ENCODE assay signal across 10 cellular contexts in genomic region chr1:29122662-29122986, GRCh38. TPM values are rescaled to one million over a fixed set of nuclear protein-coding genes. Genes with fewer than 3 reads are reported as not detected.
DNase-seq lines count a peak whose midpoint lies in the region; ATAC-seq and TF ChIP-seq lines count a peak whose summit lies in the region.
"Had no signal": no experiment of that assay in that cellular context is flagged by ENCODE, and none has a peak within 500 bp of the region (broad histone marks: within the 10 kb centered on the region; RNA-seq: fewer than 3 reads in every experiment).

No MANE protein-coding gene starts in this region.

- H3K4me3 ChIP-seq in left lung (peak overlapping the region; percentile 34 to 54), tibial nerve (peak overlapping the region; percentile 64 to 76 (median 70))

- intact Hi-C loops in left lung (cut with DNase I): no loop called here

- peaks cover 21% of the 10 kb centered on the region for H3K4me1 Mint-ChIP-seq in chondrocyte (ENCODE audit: low read depth)

- H3K27ac Mint-ChIP-seq in chondrocyte (ENCODE audit: unreplicated experiment): peak overlapping the region; percentile 59
- H3K27ac Mint-ChIP-seq: T-helper 1 cell treated with Interleukin-12 subunit alpha and Interleukin-12 subunit beta and Interleukin-4 antibody, amounts not matched to agents 30 μg/mL and 1 μg/mL, for 36 hours had no signal

- H3K9me3 ChIP-seq in left lung: no peaks in the 10 kb centered on the region
- no peaks in the 10 kb centered on the region for H3K9me3 ChIP-seq in tibial nerve
- H3K9me3 ChIP-seq: BLaER1 had no signal

- TF ChIP-seq CTCF in chondrocyte (IDR thresholded peaks at IDR 0.05) (no peak), left lung (IDR thresholded peaks at IDR 0.05) (no peak), tibial nerve (IDR thresholded peaks at IDR 0.05) (no peak)

- H3K36me3 Mint-ChIP-seq in chondrocyte (ENCODE audit: low read depth): no peaks in the 10 kb centered on the region

- peak in 1 of 2 donors; percentile 41 for TF ChIP-seq POLR2A in tibial nerve (IDR thresholded peaks at IDR 0.05)

- H3K4me3 Mint-ChIP-seq in chondrocyte (ENCODE audit: unreplicated experiment): peak overlapping the region; percentile 80

- DNase-seq in NCI-H748 (lab: John Stamatoyannopoulos, UW; ENCODE audit: unreplicated experiment): peak; percentile 17
- no peak for DNase-seq in NCI-H748 treated with DMSO at 0.1 percent for 48 hours (lab: John Stamatoyannopoulos, UW)
- no peak for DNase-seq in chondrocyte (ENCODE audit: low spot score)
- DNase-seq in left lung: peak; percentile 63 to 80
- DNase-seq in tibial nerve (ENCODE audit: low spot score in 2 of 2): peak in 1 of 2 donors; percentile 55
- no peak for DNase-seq in anterior cingulate cortex (lab: John Stamatoyannopoulos, UW)

- H3K27me3 ChIP-seq in left lung (peaks cover 29 to 75% of the 10 kb centered on the region in 2 donors), tibial nerve (peaks cover 0 to 32% of the 10 kb centered on the region in 2 donors)

- H3K27ac ChIP-seq in left lung (peak overlapping the region; percentile 58 to 91), tibial nerve (peak overlapping the region; percentile 90 to 96 (median 92))
- H3K27ac ChIP-seq: BLaER1 had no signal

- ATAC-seq in left lung (peak; percentile 41), GM19395 (IDR thresholded peaks at IDR 0.05; ENCODE audit: unreplicated experiment) (no peak), GM18909 (IDR thresholded peaks at IDR 0.05; ENCODE audit: poor library complexity, unreplicated experiment) (no peak)

- H3K27me3 Mint-ChIP-seq in chondrocyte (ENCODE audit: low read depth): no peaks in the 10 kb centered on the region

- H3K9me3 Mint-ChIP-seq in chondrocyte (ENCODE audit: low read depth): no peaks in the 10 kb centered on the region
- H3K9me3 Mint-ChIP-seq: T-helper 1 cell treated with Interleukin-12 subunit alpha and Interleukin-12 subunit beta and Interleukin-4 antibody, amounts not matched to agents 30 μg/mL and 1 μg/mL, for 36 hours had no signal

- peak in 1 of 2 donors; percentile 65 for TF ChIP-seq EP300 in tibial nerve (IDR thresholded peaks at IDR 0.05)

- WGBS in tibial nerve, 2 donors: 0 to 9% methylated on average over 12 to 26 of the region's 34 CpGs

- H3K36me3 ChIP-seq in left lung (peaks cover 0 to 15% of the 10 kb centered on the region in 2 donors), tibial nerve (no peaks in the 10 kb centered on the region)

- peaks cover 20 to 43% of the 10 kb centered on the region in 2 donors for H3K4me1 ChIP-seq in left lung
- peaks cover 0 to 38% (median 15%) of the 10 kb centered on the region in 4 donors for H3K4me1 ChIP-seq in tibial nerve

RNA-seq across cellular contexts. Expression of gene TMEM200B, which starts 1.1 kb away (rescaled TPM):
- total RNA-seq in chondrocyte: 11.7 to 15.4 TPM (median 13.8 TPM) in 3 replicates
- 1 to 10 TPM; 5.7 to 6.2 TPM for total RNA-seq in left lung
- total RNA-seq in tibial nerve: 10 to 100 TPM; 16.1 to 27.7 (median 22.6) TPM

RNA-seq across cellular contexts. Expression of gene SRSF4, which starts 59.1 kb away (rescaled TPM):
- total RNA-seq in chondrocyte (49.1 to 65.2 TPM (median 50.1 TPM) in 3 replicates), left lung (10 to 100 TPM; 66.0 to 70.0 TPM), tibial nerve (10 to 100 TPM; 63.4 to 75.9 (median 69.1) TPM)

Comparison
In these comparisons a context has a peak if more than half of its experiments do, and no peak if none do; other contexts are left out.
1. DNase-seq: peak in NCI-H748 (single experiment) and left lung (2 of 2); none in NCI-H748 treated with DMSO at 0.1 percent for 48 hours (single experiment), chondrocyte (single experiment) and anterior cingulate cortex (0 of 58).